21 cellular contexts compared by ENCODE assay signal in genomic region chrX:70505451-70505841, GRCh38.
DNase-seq lines count a peak whose midpoint lies in the region; ATAC-seq and TF ChIP-seq lines count a peak whose summit lies in the region.
"Had no signal": no experiment of that assay in that cellular context is flagged by ENCODE, and none has a peak within 500 bp of the region (broad histone marks: within the 10 kb centered on the region; RNA-seq: fewer than 3 reads in every experiment).

No MANE protein-coding gene starts in this region.

- no peak for DNase-seq in activated T-cell treated with anti-CD3 and anti-CD28 coated beads, Interleukin-2, amount 50 U/mL, for 72 hours
- no peak for DNase-seq in activated T-cell treated with anti-CD3 and anti-CD28 coated beads, Interleukin-2, amount 50 U/mL, for 4 hours
- DNase-seq in T-helper 17 cell (no peak), coronary artery (ENCODE audit: low spot score) (peak; percentile 35), NCI-H1930 (lab: John Stamatoyannopoulos, UW) (no peak), colonic mucosa (no peak)
- DNase-seq in activated naive CD4-positive, alpha-beta T cell (lab: John Stamatoyannopoulos, UW) = no peak
- DNase-seq: COR-L47, EL, KBM-7, MV-4-11, NCI-H1417, NCI-H187 treated with DMSO at 0.1 percent for 48 hours, NCI-H2171, NCI-H446 treated with DMSO at 0.1 percent for 48 hours, PC-3 had no signal

- H3K9me3 ChIP-seq in T-helper 17 cell (ENCODE audit: control insufficient read depth, low read length, poor library complexity, severe bottlenecking) = no peaks in the 10 kb centered on the region
- H3K9me3 ChIP-seq in colonic mucosa = no peaks in the 10 kb centered on the region
- H3K9me3 ChIP-seq: A549; BLaER1 treated with 17β-estradiol and CSF1 and Interleukin-3, amounts not matched to agents 10 nM and 100 nM; HAP-1 had no signal

- peaks cover 38% of the 10 kb centered on the region for H3K4me1 Mint-ChIP-seq in activated T-cell treated with anti-CD3 and anti-CD28 coated beads, Interleukin-2, amount 50 U/mL, for 72 hours (ENCODE audit: low read depth)
- peaks cover 24% of the 10 kb centered on the region for H3K4me1 Mint-ChIP-seq in activated T-cell treated with anti-CD3 and anti-CD28 coated beads, Interleukin-2, amount 50 U/mL, for 4 hours (ENCODE audit: low read depth)
- H3K4me1 Mint-ChIP-seq in T-helper 17 cell = peaks cover 7% of the 10 kb centered on the region

- H3K4me1 ChIP-seq in colonic mucosa = no peaks in the 10 kb centered on the region
- H3K4me1 ChIP-seq: HAP-1 had no signal

- H3K9me3 Mint-ChIP-seq in activated T-cell treated with anti-CD3 and anti-CD28 coated beads, Interleukin-2, amount 50 U/mL, for 72 hours = no peaks in the 10 kb centered on the region
- no peaks in the 10 kb centered on the region for H3K9me3 Mint-ChIP-seq in activated T-cell treated with anti-CD3 and anti-CD28 coated beads, Interleukin-2, amount 50 U/mL, for 4 hours

- peak overlapping the region; percentile 31 for H3K27ac Mint-ChIP-seq in activated T-cell treated with anti-CD3 and anti-CD28 coated beads, Interleukin-2, amount 50 U/mL, for 72 hours
- H3K27ac Mint-ChIP-seq in T-helper 17 cell = peak overlapping the region; percentile 41

- intact Hi-C loops in colonic mucosa (cut with DNase I) = no loop called here

- ATAC-seq in activated T-cell treated with anti-CD3 and anti-CD28 coated beads, Interleukin-2, amount 50 U/mL, for 72 hours (replicated peaks in 1 of 2) = no peak
- no peak for ATAC-seq in activated T-cell treated with anti-CD3 and anti-CD28 coated beads, Interleukin-2, amount 50 U/mL, for 4 hours
- ATAC-seq in T-helper 17 cell (no peak), GM18868 (IDR thresholded peaks at IDR 0.05; ENCODE audit: unreplicated experiment) (no peak)
- ATAC-seq: A549, PC-3 had no signal

- peak overlapping the region in 1 of 2 donors; percentile 51 for H3K4me3 Mint-ChIP-seq in activated T-cell treated with anti-CD3 and anti-CD28 coated beads, Interleukin-2, amount 50 U/mL, for 72 hours
- H3K4me3 Mint-ChIP-seq in activated T-cell treated with anti-CD3 and anti-CD28 coated beads, Interleukin-2, amount 50 U/mL, for 4 hours = no peak overlapping the region
- H3K4me3 Mint-ChIP-seq in T-helper 17 cell = no peak overlapping the region

- peaks cover 2% of the 10 kb centered on the region for H3K27me3 ChIP-seq in colonic mucosa

- H3K9ac ChIP-seq in colonic mucosa (ENCODE audit: low read depth in 2 of 2, low read length in 2 of 2) = no peak overlapping the region
- H3K9ac ChIP-seq: BLaER1 treated with 17β-estradiol and CSF1 and Interleukin-3, amounts not matched to agents 10 nM and 100 nM had no signal

- TF ChIP-seq CTCF in coronary artery (IDR thresholded peaks at IDR 0.05) (no peak), colonic mucosa (IDR thresholded peaks at IDR 0.05) (no peak)

- H3K36me3 Mint-ChIP-seq in activated T-cell treated with anti-CD3 and anti-CD28 coated beads, Interleukin-2, amount 50 U/mL, for 72 hours (ENCODE audit: insufficient read depth in 2 of 2) = peaks cover 0 to 2% of the 10 kb centered on the region in 2 donors
- no peaks in the 10 kb centered on the region for H3K36me3 Mint-ChIP-seq in activated T-cell treated with anti-CD3 and anti-CD28 coated beads, Interleukin-2, amount 50 U/mL, for 4 hours (ENCODE audit: insufficient read depth)
- no peaks in the 10 kb centered on the region for H3K36me3 Mint-ChIP-seq in T-helper 17 cell (ENCODE audit: low read depth)

- H3K36me3 ChIP-seq in colonic mucosa = no peaks in the 10 kb centered on the region

- H3K27ac ChIP-seq in coronary artery = no peak overlapping the region
- no peak overlapping the region for H3K27ac ChIP-seq in colonic mucosa
- H3K27ac ChIP-seq: A549; BLaER1 treated with 17β-estradiol and CSF1 and Interleukin-3, amounts not matched to agents 10 nM and 100 nM; RWPE1 had no signal

- H3K4me3 ChIP-seq in coronary artery = no peak overlapping the region
- H3K4me3 ChIP-seq in colonic mucosa = no peak overlapping the region
- H3K4me3 ChIP-seq: A549; BLaER1 treated with 17β-estradiol and CSF1 and Interleukin-3, amounts not matched to agents 10 nM and 100 nM; HAP-1 had no signal

- H3K27me3 Mint-ChIP-seq in activated T-cell treated with anti-CD3 and anti-CD28 coated beads, Interleukin-2, amount 50 U/mL, for 72 hours (ENCODE audit: low read depth) = peaks cover 34% of the 10 kb centered on the region
- peaks cover 3% of the 10 kb centered on the region for H3K27me3 Mint-ChIP-seq in activated T-cell treated with anti-CD3 and anti-CD28 coated beads, Interleukin-2, amount 50 U/mL, for 4 hours (ENCODE audit: low read depth)
- no peaks in the 10 kb centered on the region for H3K27me3 Mint-ChIP-seq in T-helper 17 cell
